18 cellular contexts compared by ENCODE assay signal in the genomic region with DNA sequence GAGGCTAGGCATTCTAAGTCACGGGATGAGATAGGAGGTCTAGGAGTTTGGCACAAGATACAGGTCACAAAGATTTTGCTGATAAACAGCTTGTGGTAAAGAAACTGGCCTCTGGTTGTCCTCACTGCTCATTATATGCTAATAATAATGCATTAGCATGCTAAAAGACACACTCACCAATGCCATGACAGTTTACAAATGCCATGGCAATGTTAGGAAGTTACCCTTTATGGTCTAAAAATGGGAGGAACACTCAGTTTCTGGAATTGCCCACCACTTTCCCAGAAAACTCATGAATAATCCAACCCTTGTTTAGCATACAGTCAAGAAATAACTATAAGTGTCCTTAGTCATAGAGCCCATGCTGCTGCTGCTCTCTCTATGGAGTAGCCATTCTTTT.
DNase-seq lines count a peak whose midpoint lies in the region; ATAC-seq, FAIRE-seq and TF ChIP-seq lines count a peak whose summit lies in the region.
"Had no signal": no experiment of that assay in that cellular context is flagged by ENCODE, and none has a peak within 500 bp of the region (broad histone marks: within the 10 kb centered on the region; RNA-seq: fewer than 3 reads in every experiment).

No MANE protein-coding gene starts in this region.

- WGBS in A549 (ENCODE audit: missing lambda C conversion rate), result 77% methylated on average over 1 of the region's 1 CpG

- H3K27me3 Mint-ChIP-seq in CD8-positive, alpha-beta memory T cell, result peaks cover 0 to 12% of the 10 kb centered on the region in 2 donors
- H3K27me3 Mint-ChIP-seq: CD4-positive, CD25-positive, alpha-beta regulatory T cell had no signal

- no peak overlapping the region for H2AFZ ChIP-seq in PC-9

- peaks cover 17% of the 10 kb centered on the region; the same call in 1 of the 2 replicates for H3F3A ChIP-seq in PC-9 (ENCODE audit: insufficient read depth, low read depth)

- H3K4me1 ChIP-seq in A549 (peaks cover 6% of the 10 kb centered on the region; the same call in 2 of the 3 replicates), PC-9 (replicated peaks; ENCODE audit: insufficient read depth) (peaks cover 39% of the 10 kb centered on the region), foreskin keratinocyte (peaks cover 61% of the 10 kb centered on the region)
- H3K4me1 ChIP-seq in CD8-positive, alpha-beta memory T cell (ENCODE audit: insufficient read depth, low read length), result no peaks in the 10 kb centered on the region

- no peaks in the 10 kb centered on the region for H3K36me3 Mint-ChIP-seq in CD8-positive, alpha-beta memory T cell
- H3K36me3 Mint-ChIP-seq: CD4-positive, CD25-positive, alpha-beta regulatory T cell had no signal

- H3K9me3 Mint-ChIP-seq in CD8-positive, alpha-beta memory T cell, result no peaks in the 10 kb centered on the region

- H3K27ac Mint-ChIP-seq in CD8-positive, alpha-beta memory T cell, result no peak overlapping the region
- H3K27ac Mint-ChIP-seq: CD4-positive, CD25-positive, alpha-beta regulatory T cell had no signal

- TF ChIP-seq POLR2A in A549 (IDR thresholded peaks at IDR 0.05; ENCODE audit: low read length), result no peak

- H3K27me3 ChIP-seq in PC-9 (ENCODE audit: insufficient read depth, low read depth), result no peaks in the 10 kb centered on the region
- H3K27me3 ChIP-seq in foreskin keratinocyte, result no peaks in the 10 kb centered on the region
- no peaks in the 10 kb centered on the region for H3K27me3 ChIP-seq in CD8-positive, alpha-beta memory T cell (ENCODE audit: insufficient read depth, low read length, poor library complexity, severe bottlenecking)
- H3K27me3 ChIP-seq: BLaER1 treated with 17β-estradiol and CSF1 and Interleukin-3, amounts not matched to agents 10 nM and 100 nM had no signal

- peaks cover 6 to 12% (median 9%) of the 10 kb centered on the region in 3 donors for H3K4me1 Mint-ChIP-seq in CD8-positive, alpha-beta memory T cell

- peak; percentile 98 for FAIRE-seq in A549 (lab: Jason Lieb, UNC)
- FAIRE-seq: GM19239, H1, HepG2, HTR-8/SVneo had no signal

- POLR2A ChIA-PET in A549 (lab: Yijun Ruan, JAX) (no interaction called here), PC-9 (lab: Charles Lee; ENCODE audit: unreplicated experiment) (no interaction called here)
- POLR2A ChIA-PET in CD8-positive, alpha-beta memory T cell (lab: Charles Lee), result no interaction called here

- BruUV-seq in PC-9 (replicated peaks; lab: Mats Ljungman, UMichigan), result no TSS peak

- TF ChIP-seq RAD21 in A549 (conservative IDR thresholded peaks at IDR 0.05 in 1 of 2, IDR thresholded peaks at IDR 0.05 in 1 of 2), result no peak

- H3K36me3 ChIP-seq in PC-9 (ENCODE audit: low read depth), result no peaks in the 10 kb centered on the region
- H3K36me3 ChIP-seq in CD8-positive, alpha-beta memory T cell (ENCODE audit: insufficient read depth, low read length), result no peaks in the 10 kb centered on the region
- H3K36me3 ChIP-seq: BLaER1 treated with 17β-estradiol and CSF1 and Interleukin-3, amounts not matched to agents 10 nM and 100 nM; HAP-1 had no signal

- H3K4me3 ChIP-seq in A549 (no peak overlapping the region), PC-9 (no peak overlapping the region)
- no peak overlapping the region for H3K4me3 ChIP-seq in CD8-positive, alpha-beta memory T cell (ENCODE audit: low read length)
- H3K4me3 ChIP-seq: BLaER1 treated with 17β-estradiol and CSF1 and Interleukin-3, amounts not matched to agents 10 nM and 100 nM; HAP-1 had no signal

- H3K9me2 ChIP-seq in PC-9 (ENCODE audit: insufficient read depth), result no peaks in the 10 kb centered on the region

- no peaks in the 10 kb centered on the region for H4K20me1 ChIP-seq in PC-9 (ENCODE audit: insufficient read depth)
- H4K20me1 ChIP-seq: BLaER1 treated with 17β-estradiol and CSF1 and Interleukin-3, amounts not matched to agents 10 nM and 100 nM had no signal

- CTCF ChIA-PET in A549 (lab: Yijun Ruan, JAX) (interaction anchor here (1.2 kb wide), 1 partner anchor 11 kb away, joined by 3 read pairs; no protein-coding TSS in a partner anchor), PC-9 (lab: Charles Lee) (no interaction called here)
- CTCF ChIA-PET in CD8-positive, alpha-beta memory T cell (lab: Charles Lee), result no interaction called here

- H3K27ac ChIP-seq in A549, result no peak overlapping the region; a peak in 1 of 6 replicates
- 0 out of 2 replicates have a peak overlapping the region, but pooled peaks have one; percentile 55 for H3K27ac ChIP-seq in PC-9
- peak overlapping the region; percentile 96 for H3K27ac ChIP-seq in foreskin keratinocyte
- H3K27ac ChIP-seq in CD8-positive, alpha-beta memory T cell (ENCODE audit: low read depth, low read length), result no peak overlapping the region
- H3K27ac ChIP-seq: 22Rv1; BLaER1 treated with 17β-estradiol and CSF1 and Interleukin-3, amounts not matched to agents 10 nM and 100 nM had no signal

- no peaks in the 10 kb centered on the region for H3K79me2 ChIP-seq in PC-9 (ENCODE audit: low read depth)

- DNase-seq in A549 (ENCODE audit: low read depth in 1 of 2, low spot score in 1 of 2) (no peak), PC-9 (no peak), astrocyte of the hippocampus (ENCODE audit: low read depth, low spot score) (peak; percentile 60), foreskin keratinocyte (no peak), NCI-H2227 treated with DMSO at 0.1 percent for 48 hours (lab: John Stamatoyannopoulos, UW) (no peak), left ventricle myocardium superior (no peak), NCI-H146 treated with DMSO at 0.1 percent for 48 hours (lab: John Stamatoyannopoulos, UW; ENCODE audit: unreplicated experiment) (no peak)
- DNase-seq in CD8-positive, alpha-beta memory T cell, result no peak
- DNase-seq: AML-193; CD4-positive, CD25-positive, alpha-beta regulatory T cell; DMS 273 treated with DMSO at 0.1 percent for 48 hours had no signal

- H3K9me3 ChIP-seq in A549, result no peaks in the 10 kb centered on the region
- H3K9me3 ChIP-seq in PC-9 (ENCODE audit: insufficient read depth, low read depth), result no peaks in the 10 kb centered on the region
- no peaks in the 10 kb centered on the region for H3K9me3 ChIP-seq in CD8-positive, alpha-beta memory T cell (ENCODE audit: low read length)
- H3K9me3 ChIP-seq: HAP-1 had no signal

- no peak for ATAC-seq in A549
- no peak for ATAC-seq in foreskin keratinocyte
- ATAC-seq in left ventricle myocardium superior, result no peak
- ATAC-seq: HepG2 had no signal

- no peak for TF ChIP-seq EP300 in A549 (IDR thresholded peaks at IDR 0.05)

- no peak overlapping the region for H3K4me2 ChIP-seq in A549
- H3K4me2 ChIP-seq in PC-9, result no peak overlapping the region
- H3K4me2 ChIP-seq: BLaER1 treated with 17β-estradiol and CSF1 and Interleukin-3, amounts not matched to agents 10 nM and 100 nM had no signal

- no peak overlapping the region for H3K4me3 Mint-ChIP-seq in CD8-positive, alpha-beta memory T cell
- H3K4me3 Mint-ChIP-seq: CD4-positive, CD25-positive, alpha-beta regulatory T cell had no signal

- TF ChIP-seq CTCF in A549 (IDR thresholded peaks at IDR 0.05) (no peak), PC-9 (conservative IDR thresholded peaks at IDR 0.05) (no peak), foreskin keratinocyte (conservative IDR thresholded peaks at IDR 0.05) (no peak)

- intact Hi-C loops in PC-9 (cut with micrococcal nuclease; ENCODE audit: unreplicated experiment) (no loop called here), left ventricle myocardium superior (cut with micrococcal nuclease) (no loop called here)

TF ChIP-seq in A549, 52 proteins besides CTCF, POLR2A, EP300 and RAD21:
- no peak for TF ChIP-seq JUN (IDR thresholded peaks at IDR 0.05)
- TF ChIP-seq MYC (IDR thresholded peaks at IDR 0.05; ENCODE audit: borderline replicate concordance, low read length), result no peak
- TF ChIP-seq FOXS1 (CRISPR knock-in tag; IDR thresholded peaks at IDR 0.05), result no peak
- TF ChIP-seq, protein P1, sequence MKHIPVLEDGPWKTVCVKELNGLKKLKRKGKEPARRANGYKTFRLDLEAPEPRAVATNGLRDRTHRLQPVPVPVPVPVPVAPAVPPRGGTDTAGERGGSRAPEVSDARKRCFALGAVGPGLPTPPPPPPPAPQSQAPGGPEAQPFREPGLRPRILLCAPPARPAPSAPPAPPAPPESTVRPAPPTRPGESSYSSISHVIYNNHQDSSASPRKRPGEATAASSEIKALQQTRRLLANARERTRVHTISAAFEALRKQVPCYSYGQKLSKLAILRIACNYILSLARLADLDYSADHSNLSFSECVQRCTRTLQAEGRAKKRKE (CRISPR knock-in tag; IDR thresholded peaks at IDR 0.05; ENCODE audit: low read depth), result no peak
- TF ChIP-seq GATA3 (IDR thresholded peaks at IDR 0.05; ENCODE audit: borderline replicate concordance), result no peak
- no peak for TF ChIP-seq RARB (CRISPR knock-in tag; IDR thresholded peaks at IDR 0.05)
- TF ChIP-seq HOXB13 (CRISPR knock-in tag; IDR thresholded peaks at IDR 0.05; ENCODE audit: low read depth), result no peak
- no peak for TF ChIP-seq FOSL2 (IDR thresholded peaks at IDR 0.05)
- TF ChIP-seq FOSL2 (CRISPR knock-in tag; IDR thresholded peaks at IDR 0.05), result no peak
- TF ChIP-seq HEYL (CRISPR knock-in tag; IDR thresholded peaks at IDR 0.05), result no peak
- no peak for TF ChIP-seq CHD4 (IDR thresholded peaks at IDR 0.05; ENCODE audit: borderline replicate concordance)
- TF ChIP-seq, protein P2, sequence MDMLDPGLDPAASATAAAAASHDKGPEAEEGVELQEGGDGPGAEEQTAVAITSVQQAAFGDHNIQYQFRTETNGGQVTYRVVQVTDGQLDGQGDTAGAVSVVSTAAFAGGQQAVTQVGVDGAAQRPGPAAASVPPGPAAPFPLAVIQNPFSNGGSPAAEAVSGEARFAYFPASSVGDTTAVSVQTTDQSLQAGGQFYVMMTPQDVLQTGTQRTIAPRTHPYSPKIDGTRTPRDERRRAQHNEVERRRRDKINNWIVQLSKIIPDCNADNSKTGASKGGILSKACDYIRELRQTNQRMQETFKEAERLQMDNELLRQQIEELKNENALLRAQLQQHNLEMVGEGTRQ (IDR thresholded peaks at IDR 0.05), result no peak
- no peak for TF ChIP-seq MAZ (IDR thresholded peaks at IDR 0.05; ENCODE audit: borderline replicate concordance, low read depth, low read length)
- TF ChIP-seq ZC3H11A (IDR thresholded peaks at IDR 0.05), result no peak
- TF ChIP-seq ZSCAN20 (CRISPR knock-in tag; IDR thresholded peaks at IDR 0.05), result no peak
- TF ChIP-seq FOSB (CRISPR knock-in tag; IDR thresholded peaks at IDR 0.05), result no peak
- no peak for TF ChIP-seq RCOR1 (IDR thresholded peaks at IDR 0.05; ENCODE audit: low read depth, low read length)
TF ChIP-seq in A549: peak in this region for 0.

Comparison
In these comparisons a context has a peak if more than half of its experiments do, and no peak if none do; other contexts are left out.
1. H3K27ac ChIP-seq: peak in PC-9 (single experiment) and foreskin keratinocyte (single experiment); none in A549 (0 of 2) and CD8-positive, alpha-beta memory T cell (single experiment).